ENCODE assay signal across 11 cellular contexts in the genomic region with DNA sequence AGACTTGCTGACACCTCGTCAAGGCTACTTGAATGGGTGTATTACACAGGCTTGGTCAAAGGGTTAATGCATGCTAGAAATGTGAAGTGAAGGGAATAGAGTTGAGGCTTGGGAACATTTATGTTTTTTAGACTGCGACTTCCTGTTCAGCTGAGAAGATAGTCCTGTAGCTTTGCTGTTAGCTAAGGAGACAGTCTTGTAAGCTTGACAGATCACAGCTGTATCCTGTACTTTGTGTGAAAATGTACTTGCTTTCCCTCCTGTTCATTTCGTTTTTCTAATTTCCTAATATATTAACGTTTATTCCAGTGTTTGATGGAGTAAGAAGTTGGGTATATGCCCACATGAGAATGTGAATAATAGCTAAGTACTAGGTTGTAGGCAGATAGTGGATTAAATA. TPM values are rescaled to one million over a fixed set of nuclear protein-coding genes. Genes with fewer than 3 reads are reported as not detected.
DNase-seq lines count a peak whose midpoint lies in the region; ATAC-seq and TF ChIP-seq lines count a peak whose summit lies in the region.
"Had no signal": no experiment of that assay in that cellular context is flagged by ENCODE, and none has a peak within 500 bp of the region (broad histone marks: within the 10 kb centered on the region; RNA-seq: fewer than 3 reads in every experiment).

No MANE protein-coding gene starts in this region.

- CTCF ChIA-PET in CD8-positive, alpha-beta memory T cell (lab: Charles Lee), result interaction anchor here (1.5 kb wide), 1 partner anchor 176 kb away, joined by 4 read pairs; no protein-coding TSS in a partner anchor

- DNase-seq in CD8-positive, alpha-beta memory T cell, result no peak
- DNase-seq in GM20000 (ENCODE audit: low spot score) (peak; percentile 4), left kidney (ENCODE audit: low read depth, low spot score) (peak; percentile 34), kidney tubule cell (ENCODE audit: low spot score) (no peak), epidermal melanocyte (ENCODE audit: insufficient read length, low spot score) (no peak), aorta (no peak)
- DNase-seq in activated T-helper 1 cell treated with anti-CD3 and anti-CD28 coated beads, Interleukin-12 subunit alpha, Interleukin-12 subunit beta, Interleukin-2, Interleukin-4 antibody, amounts not matched to agents 30 ng/mL and 10 ng/mL and 1 ng/mL, durations not matched to agents 14 hours and 24 hours and 36 hours (ENCODE audit: low spot score), result no peak
- DNase-seq: activated effector memory CD4-positive, alpha-beta T cell treated with Interleukin-2 at 50 U/mL for 16 hours; testis had no signal

- WGBS in aorta, 2 donors, result 31% methylated on average over 4 of the region's 4 CpGs

- intact Hi-C loops in activated T-helper 1 cell treated with anti-CD3 and anti-CD28 coated beads, Interleukin-12 subunit alpha, Interleukin-12 subunit beta, Interleukin-2, Interleukin-4 antibody, amounts not matched to agents 30 ng/mL and 10 ng/mL and 1 ng/mL, durations not matched to agents 14 hours and 24 hours and 36 hours (cut with micrococcal nuclease), result no loop called here
- intact Hi-C loops in aorta (cut with DNase I), result no loop called here

- no peak overlapping the region for H3K27ac ChIP-seq in CD8-positive, alpha-beta memory T cell (ENCODE audit: low read depth, low read length)
- H3K27ac ChIP-seq in aorta (ENCODE audit: low read depth in 1 of 2, low read length in 2 of 2), result no peak overlapping the region
- H3K27ac ChIP-seq: testis had no signal

- no peaks in the 10 kb centered on the region for H3K9me3 ChIP-seq in CD8-positive, alpha-beta memory T cell (ENCODE audit: low read length)
- no peaks in the 10 kb centered on the region for H3K9me3 ChIP-seq in aorta (ENCODE audit: control insufficient read depth, low read length)
- H3K9me3 ChIP-seq: testis had no signal

- H3K36me3 ChIP-seq in CD8-positive, alpha-beta memory T cell (ENCODE audit: insufficient read depth, low read length), result no peaks in the 10 kb centered on the region
- H3K36me3 ChIP-seq in aorta (ENCODE audit: control insufficient read depth in 1 of 2, insufficient read depth in 2 of 2, low read length in 1 of 2), result no peaks in the 10 kb centered on the region

- no peak for TF ChIP-seq CTCF in GM20000 (IDR thresholded peaks at IDR 0.05; ENCODE audit: extremely low read depth, missing control alignments)

- H3K36me3 Mint-ChIP-seq in CD8-positive, alpha-beta memory T cell, result peaks cover 0 to 3% (median 0%) of the 10 kb centered on the region in 3 donors
- H3K36me3 Mint-ChIP-seq in activated T-helper 1 cell treated with anti-CD3 and anti-CD28 coated beads, Interleukin-12 subunit alpha, Interleukin-12 subunit beta, Interleukin-2, Interleukin-4 antibody, amounts not matched to agents 30 ng/mL and 10 ng/mL and 1 ng/mL, durations not matched to agents 14 hours and 24 hours and 36 hours (ENCODE audit: low read depth), result peaks cover 3% of the 10 kb centered on the region

- H3K4me3 ChIP-seq in CD8-positive, alpha-beta memory T cell (ENCODE audit: low read length), result no peak overlapping the region
- no peak overlapping the region for H3K4me3 ChIP-seq in aorta (ENCODE audit: low read length in 2 of 2)
- H3K4me3 ChIP-seq: testis had no signal

- H3K27me3 ChIP-seq in CD8-positive, alpha-beta memory T cell (ENCODE audit: insufficient read depth, low read length, poor library complexity, severe bottlenecking), result no peaks in the 10 kb centered on the region
- no peaks in the 10 kb centered on the region for H3K27me3 ChIP-seq in aorta (ENCODE audit: control insufficient read depth in 1 of 2, insufficient read depth in 2 of 2, low read length in 1 of 2)
- H3K27me3 ChIP-seq: testis had no signal

- H3K4me1 Mint-ChIP-seq in CD8-positive, alpha-beta memory T cell, result peaks cover 82 to 97% (median 94%) of the 10 kb centered on the region in 3 donors
- peaks cover 85% of the 10 kb centered on the region for H3K4me1 Mint-ChIP-seq in activated T-helper 1 cell treated with anti-CD3 and anti-CD28 coated beads, Interleukin-12 subunit alpha, Interleukin-12 subunit beta, Interleukin-2, Interleukin-4 antibody, amounts not matched to agents 30 ng/mL and 10 ng/mL and 1 ng/mL, durations not matched to agents 14 hours and 24 hours and 36 hours (ENCODE audit: low read depth)

- ATAC-seq in activated CD4-positive, CD25-positive, alpha-beta regulatory T cell treated with anti-CD3 and anti-CD28 coated beads, Interleukin-2, amount 50 U/mL, for 24 hours, result no peak
- no peak for ATAC-seq in aorta (ENCODE audit: low FRiP score)

- POLR2A ChIA-PET in CD8-positive, alpha-beta memory T cell (lab: Charles Lee), result no interaction called here

- H3K4me3 Mint-ChIP-seq in CD8-positive, alpha-beta memory T cell, result peak overlapping the region in 3 of 7 donors; percentile 10 to 34 (median 31)
- H3K4me3 Mint-ChIP-seq in activated T-helper 1 cell treated with anti-CD3 and anti-CD28 coated beads, Interleukin-12 subunit alpha, Interleukin-12 subunit beta, Interleukin-2, Interleukin-4 antibody, amounts not matched to agents 30 ng/mL and 10 ng/mL and 1 ng/mL, durations not matched to agents 14 hours and 24 hours and 36 hours, result no peak overlapping the region

- H3K9me3 Mint-ChIP-seq in CD8-positive, alpha-beta memory T cell, result no peaks in the 10 kb centered on the region
- no peaks in the 10 kb centered on the region for H3K9me3 Mint-ChIP-seq in activated T-helper 1 cell treated with anti-CD3 and anti-CD28 coated beads, Interleukin-12 subunit alpha, Interleukin-12 subunit beta, Interleukin-2, Interleukin-4 antibody, amounts not matched to agents 30 ng/mL and 10 ng/mL and 1 ng/mL, durations not matched to agents 14 hours and 24 hours and 36 hours

- H3K27me3 Mint-ChIP-seq in CD8-positive, alpha-beta memory T cell, result no peaks in the 10 kb centered on the region
- H3K27me3 Mint-ChIP-seq in activated T-helper 1 cell treated with anti-CD3 and anti-CD28 coated beads, Interleukin-12 subunit alpha, Interleukin-12 subunit beta, Interleukin-2, Interleukin-4 antibody, amounts not matched to agents 30 ng/mL and 10 ng/mL and 1 ng/mL, durations not matched to agents 14 hours and 24 hours and 36 hours (ENCODE audit: insufficient read depth), result no peaks in the 10 kb centered on the region
- H3K27me3 Mint-ChIP-seq: progenitor cell of endocrine pancreas had no signal

- H3K4me1 ChIP-seq in CD8-positive, alpha-beta memory T cell (ENCODE audit: insufficient read depth, low read length), result peaks cover 91% of the 10 kb centered on the region
- H3K4me1 ChIP-seq in aorta (ENCODE audit: control insufficient read depth in 1 of 2, insufficient read depth in 2 of 2, low read length in 2 of 2), result peaks cover 9 to 14% of the 10 kb centered on the region in 2 donors

- peak overlapping the region in 6 of 8 donors; percentile 10 to 74 (median 38) for H3K27ac Mint-ChIP-seq in CD8-positive, alpha-beta memory T cell
- peak overlapping the region; percentile 54 for H3K27ac Mint-ChIP-seq in activated T-helper 1 cell treated with anti-CD3 and anti-CD28 coated beads, Interleukin-12 subunit alpha, Interleukin-12 subunit beta, Interleukin-2, Interleukin-4 antibody, amounts not matched to agents 30 ng/mL and 10 ng/mL and 1 ng/mL, durations not matched to agents 14 hours and 24 hours and 36 hours
- H3K27ac Mint-ChIP-seq: progenitor cell of endocrine pancreas had no signal

RNA-seq across cellular contexts. Expression of gene ADD3, which starts 52.2 kb away (rescaled TPM):
- 10 to 100 TPM; 39.4 to 50.3 TPM for total RNA-seq in CD8-positive, alpha-beta memory T cell
- 378 TPM for polyA plus RNA-seq in CD8-positive, alpha-beta memory T cell
- total RNA-seq in activated T-helper 1 cell treated with anti-CD3 and anti-CD28 coated beads, Interleukin-12 subunit alpha, Interleukin-12 subunit beta, Interleukin-2, Interleukin-4 antibody, amounts not matched to agents 30 ng/mL and 10 ng/mL and 1 ng/mL, durations not matched to agents 14 hours and 24 hours and 36 hours, result 30.1 and 36.6 TPM in 2 replicates
- total RNA-seq in aorta, result 100 to 1,000 TPM in 1 of 2 donors, 10 to 100 TPM in 1; 80.9 to 197 TPM
- 100 to 1,000 TPM in 1 of 2 donors, 10 to 100 TPM in 1; 41.1 to 132 TPM for polyA plus RNA-seq in aorta

Comparison
In these comparisons a context has a peak if more than half of its experiments do, and no peak if none do; other contexts are left out.
1. DNase-seq: peak in GM20000 (single experiment) and left kidney (single experiment); none in CD8-positive, alpha-beta memory T cell (0 of 5), activated T-helper 1 cell treated with anti-CD3 and anti-CD28 coated beads, Interleukin-12 subunit alpha, Interleukin-12 subunit beta, Interleukin-2, Interleukin-4 antibody, amounts not matched to agents 30 ng/mL and 10 ng/mL and 1 ng/mL, durations not matched to agents 14 hours and 24 hours and 36 hours (single experiment), kidney tubule cell (single experiment), epidermal melanocyte (single experiment) and aorta (0 of 2).